ENCODE assay signal across 8 cellular contexts in the genomic region with DNA sequence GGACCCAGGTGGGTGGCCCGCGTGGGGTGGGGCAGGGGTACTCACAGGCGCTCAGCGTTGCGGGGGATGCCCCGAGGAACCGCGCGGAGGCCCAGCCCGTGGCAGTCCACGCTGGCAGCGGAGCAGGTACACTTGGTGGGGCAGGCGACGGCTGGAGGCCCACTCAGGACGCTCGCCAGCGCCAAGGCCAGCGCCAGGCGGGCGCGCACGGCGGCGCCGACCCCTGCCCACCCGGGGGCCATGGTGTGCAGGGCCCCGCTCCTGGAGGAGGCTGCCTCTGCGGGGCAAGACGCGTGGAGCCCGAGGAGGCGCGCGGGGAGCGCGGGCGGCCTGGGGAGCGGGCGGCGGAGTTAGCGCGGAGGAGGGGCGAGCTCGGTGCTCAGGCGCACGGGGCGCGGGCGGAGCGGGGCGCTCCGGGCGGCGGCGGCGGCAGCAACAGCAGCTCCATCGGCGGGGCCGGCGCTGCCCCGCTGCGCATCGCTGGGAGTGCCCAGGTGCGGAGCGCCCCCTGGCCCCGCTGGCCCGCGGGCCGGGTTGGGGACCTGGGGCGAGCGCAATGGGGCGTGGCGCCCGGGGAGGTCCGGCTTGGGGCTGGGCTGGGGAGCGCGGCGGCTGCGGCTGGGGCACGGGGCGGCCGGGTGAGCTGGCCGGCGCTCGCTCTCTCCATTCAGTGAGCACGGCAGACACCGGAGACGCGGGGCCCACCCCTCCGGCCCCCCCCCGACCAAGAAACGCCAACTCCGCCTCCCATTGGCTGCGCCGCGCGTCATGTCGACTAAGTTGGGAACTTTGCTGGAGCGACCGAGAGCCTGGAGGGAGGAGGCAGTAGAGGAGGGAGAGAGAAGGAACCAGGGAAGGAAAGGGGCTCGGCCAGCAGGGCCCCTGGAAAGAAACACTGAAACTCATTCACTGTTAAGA. TPM values are rescaled to one million over a fixed set of nuclear protein-coding genes. Genes with fewer than 3 reads are reported as not detected.
A peak's percentile ranks its signal among the peaks of the same experiment; 100 is the strongest.
DNase-seq lines count a peak whose midpoint lies in the region; ATAC-seq and TF ChIP-seq lines count a peak whose summit lies in the region.

A gene (minus strand): TSS at position 672 of the 918 bp plus-strand sequence. CDS start 430 bp downstream, at position 242.

- peak within 1 kb of the TSS; percentile 47 for H3K27ac ChIP-seq in thymus (ENCODE audit: low read depth)

- peaks cover 14% of the 10 kb centered on the region for H3K4me1 Mint-ChIP-seq in activated T-cell treated with anti-CD3 and anti-CD28 coated beads, Interleukin-2, amount 50 U/mL, for 24 hours (ENCODE audit: low read depth)

- H3K27ac Mint-ChIP-seq in activated T-cell treated with anti-CD3 and anti-CD28 coated beads, Interleukin-2, amount 50 U/mL, for 24 hours = no peak within 1 kb of the TSS

- WGBS in thymus = 3% methylated on average over 101 of the region's 101 CpGs

- no peak within 1 kb of the TSS for H3K4me3 Mint-ChIP-seq in activated T-cell treated with anti-CD3 and anti-CD28 coated beads, Interleukin-2, amount 50 U/mL, for 24 hours

- DNase-seq in NCI-H748 (lab: John Stamatoyannopoulos, UW; ENCODE audit: unreplicated experiment) = peak; percentile 37
- DNase-seq in NCI-H748 treated with DMSO at 0.1 percent for 48 hours (lab: John Stamatoyannopoulos, UW) = no peak
- peak; percentile 68 for DNase-seq in cerebellar cortex (ENCODE audit: low spot score)
- peak; percentile 29 for DNase-seq in kidney epithelial cell (ENCODE audit: low read depth)
- DNase-seq in OCI-M1 (lab: John Stamatoyannopoulos, UW) = no peak
- no peak for DNase-seq in activated T-cell treated with anti-CD3 and anti-CD28 coated beads, Interleukin-2, amount 50 U/mL, for 24 hours

- no peaks in the 10 kb centered on the region for H3K4me1 ChIP-seq in thymus (ENCODE audit: control insufficient read depth, insufficient read depth, low read length)

- no peaks in the 10 kb centered on the region for H3K9me3 Mint-ChIP-seq in activated T-cell treated with anti-CD3 and anti-CD28 coated beads, Interleukin-2, amount 50 U/mL, for 24 hours

- peaks cover 69% of the 10 kb centered on the region for H3K27me3 Mint-ChIP-seq in activated T-cell treated with anti-CD3 and anti-CD28 coated beads, Interleukin-2, amount 50 U/mL, for 24 hours

- H3K4me3 ChIP-seq in kidney epithelial cell (ENCODE audit: low read depth, low read length) = peak within 1 kb of the TSS; percentile 52
- peak within 1 kb of the TSS; percentile 24 for H3K4me3 ChIP-seq in thymus (ENCODE audit: low read length)

- no peaks in the 10 kb centered on the region for H3K27me3 ChIP-seq in kidney epithelial cell (ENCODE audit: control insufficient read depth, insufficient read depth, low read length)
- H3K27me3 ChIP-seq in thymus (ENCODE audit: control insufficient read depth, insufficient read depth) = peaks cover 35% of the 10 kb centered on the region

- H3K9me3 ChIP-seq in thymus (ENCODE audit: control insufficient read depth) = no peaks in the 10 kb centered on the region

- H3K36me3 ChIP-seq in kidney epithelial cell (ENCODE audit: control insufficient read depth, insufficient read depth, low read length) (no peaks in the 10 kb centered on the region), thymus (ENCODE audit: control insufficient read depth, insufficient read depth) (no peaks in the 10 kb centered on the region)

- no peak for TF ChIP-seq CTCF in kidney epithelial cell (IDR thresholded peaks at IDR 0.05; ENCODE audit: insufficient read depth, low read length, poor library complexity, severe bottlenecking)

- no peaks in the 10 kb centered on the region for H3K36me3 Mint-ChIP-seq in activated T-cell treated with anti-CD3 and anti-CD28 coated beads, Interleukin-2, amount 50 U/mL, for 24 hours (ENCODE audit: low read depth)

- no peak for ATAC-seq in GM19452 (IDR thresholded peaks at IDR 0.05; ENCODE audit: unreplicated experiment)

RNA-seq across cellular contexts. Expression of the gene that starts here (rescaled TPM):
- 2.9 and 5.0 TPM in 2 replicates for total RNA-seq in kidney epithelial cell
- polyA plus RNA-seq in thymus = 9.2 TPM

Comparison
In these comparisons a context has a peak if more than half of its experiments do, and no peak if none do; other contexts are left out.
1. DNase-seq: peak in NCI-H748 (single experiment), cerebellar cortex (single experiment) and kidney epithelial cell (single experiment); none in NCI-H748 treated with DMSO at 0.1 percent for 48 hours (single experiment), OCI-M1 (single experiment) and activated T-cell treated with anti-CD3 and anti-CD28 coated beads, Interleukin-2, amount 50 U/mL, for 24 hours (single experiment).